8 cellular contexts compared by ENCODE assay signal in the genomic region with DNA sequence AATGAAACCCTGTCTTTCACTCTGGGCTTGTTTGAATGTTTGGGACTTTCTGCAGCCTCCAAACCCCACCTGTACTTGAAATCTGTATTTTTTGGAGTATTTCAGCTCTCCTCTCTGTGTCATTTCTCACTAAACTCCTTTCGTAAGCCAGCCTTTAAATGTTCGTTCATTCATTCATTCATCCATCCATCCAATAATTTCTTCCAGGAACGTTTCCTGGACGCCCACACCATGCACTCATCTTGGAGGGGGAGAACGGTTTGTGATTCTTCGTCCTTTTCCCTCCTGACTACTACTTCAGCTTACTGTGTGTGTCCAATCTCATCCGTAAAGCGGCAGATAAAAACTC. TPM values are rescaled to one million over a fixed set of nuclear protein-coding genes. Genes with fewer than 3 reads are reported as not detected.
DNase-seq lines count a peak whose midpoint lies in the region; ATAC-seq and TF ChIP-seq lines count a peak whose summit lies in the region.

No MANE protein-coding gene starts in this region.

- H3K9me3 Mint-ChIP-seq in MCF 10A (ENCODE audit: unreplicated experiment): no peaks in the 10 kb centered on the region
- H3K9me3 Mint-ChIP-seq in naive thymus-derived CD8-positive, alpha-beta T cell: no peaks in the 10 kb centered on the region

- no peak for ATAC-seq in naive thymus-derived CD8-positive, alpha-beta T cell
- ATAC-seq in HG03108 (IDR thresholded peaks at IDR 0.05; ENCODE audit: unreplicated experiment): no peak
- ATAC-seq in HG02938 (IDR thresholded peaks at IDR 0.05; ENCODE audit: unreplicated experiment): no peak

- peak overlapping the region; percentile 80 for H3K4me3 Mint-ChIP-seq in MCF 10A (ENCODE audit: unreplicated experiment)
- H3K4me3 Mint-ChIP-seq in naive thymus-derived CD8-positive, alpha-beta T cell: peak overlapping the region; percentile 58 to 96 (median 89)

- no peaks in the 10 kb centered on the region for H3K36me3 ChIP-seq in BJ (ENCODE audit: control insufficient read depth, insufficient read depth, low read length)

- in situ Hi-C loops in GM13976 (cut with MboI; ENCODE audit: low sequenced_read_pairs, unreplicated experiment): no loop called here

- CTCF ChIA-PET in BJ (lab: Yijun Ruan, JAX) (no interaction called here), MCF 10A (lab: Yijun Ruan, JAX) (interaction anchor here (4.0 kb wide), 1 partner anchor 46 kb away, joined by 25 read pairs; no protein-coding TSS in a partner anchor)

- no peak overlapping the region for H3K27ac Mint-ChIP-seq in MCF 10A (ENCODE audit: low read depth, unreplicated experiment)
- H3K27ac Mint-ChIP-seq in naive thymus-derived CD8-positive, alpha-beta T cell: peak overlapping the region in 8 of 10 donors; percentile 47 to 93 (median 60)

- peak overlapping the region; percentile 45 for H3K4me3 ChIP-seq in BJ (ENCODE audit: low read depth, low read length)
- peak overlapping the region; percentile 75 for H3K4me3 ChIP-seq in HFF-Myc (replicated peaks; ENCODE audit: low read depth, low read length)

- no TSS peak for BruUV-seq in MCF 10A (replicated peaks; lab: Mats Ljungman, UMichigan)

- TF ChIP-seq CTCF in BJ (IDR thresholded peaks at IDR 0.05; ENCODE audit: insufficient read depth, low read depth, low read length) (no peak), HFF-Myc (IDR thresholded peaks at IDR 0.05; ENCODE audit: low read depth, low read length, missing control alignments) (no peak), MCF 10A (IDR thresholded peaks at IDR 0.05; ENCODE audit: unreplicated experiment) (no peak), GM13976 (IDR thresholded peaks at IDR 0.05; ENCODE audit: borderline replicate concordance, control extremely low read depth, extremely low read depth, insufficient read depth, missing control alignments) (no peak)

- POLR2A ChIA-PET in BJ (lab: Charles Lee): no interaction called here
- POLR2A ChIA-PET in MCF 10A (lab: Yijun Ruan, JAX): interaction anchor here (1.8 to 2.2 kb wide), 2 partner anchors 10 to 17 kb away, joined by 4 to 13 read pairs; no protein-coding TSS in a partner anchor
- POLR2A ChIA-PET in naive thymus-derived CD8-positive, alpha-beta T cell (lab: Charles Lee): interaction anchor here (1.7 kb wide), 1 partner anchor 105 kb away, joined by 6 read pairs; no protein-coding TSS in a partner anchor

- intact Hi-C loops in MCF 10A (cut with micrococcal nuclease): no loop called here

- H3K27me3 Mint-ChIP-seq in MCF 10A (ENCODE audit: insufficient read depth, unreplicated experiment): no peaks in the 10 kb centered on the region
- H3K27me3 Mint-ChIP-seq in naive thymus-derived CD8-positive, alpha-beta T cell: peaks cover 0 to 4% (median 0%) of the 10 kb centered on the region in 5 donors

- H3K4me1 Mint-ChIP-seq in MCF 10A (ENCODE audit: insufficient read depth, unreplicated experiment): peaks cover 26% of the 10 kb centered on the region
- peaks cover 25 to 42% (median 36%) of the 10 kb centered on the region in 4 donors for H3K4me1 Mint-ChIP-seq in naive thymus-derived CD8-positive, alpha-beta T cell

- DNase-seq in BJ (ENCODE audit: low read depth): no peak
- DNase-seq in HFF-Myc (ENCODE audit: extremely low read depth, low read depth): no peak
- no peak for DNase-seq in MCF 10A (ENCODE audit: unreplicated experiment)
- no peak for DNase-seq in naive thymus-derived CD8-positive, alpha-beta T cell
- no peak for DNase-seq in GM13976 (ENCODE audit: low spot score)
- no peak for DNase-seq in DMS114 treated with DMSO at 0.1 percent for 48 hours (lab: John Stamatoyannopoulos, UW; ENCODE audit: unreplicated experiment)

- no peaks in the 10 kb centered on the region for H3K27me3 ChIP-seq in BJ (ENCODE audit: control insufficient read depth, insufficient read depth, low read length)

- H3K36me3 Mint-ChIP-seq in MCF 10A (ENCODE audit: insufficient read depth, unreplicated experiment): no peaks in the 10 kb centered on the region
- no peaks in the 10 kb centered on the region for H3K36me3 Mint-ChIP-seq in naive thymus-derived CD8-positive, alpha-beta T cell

RNA-seq across cellular contexts. Expression of a gene that starts 0.6 kb away (rescaled TPM):
- 2.5 and 4.5 TPM in 2 replicates for polyA plus RNA-seq in BJ (2011; rRNA removed)
- polyA minus RNA-seq in BJ (2011; rRNA and poly(A)+ RNA removed): 2.6 and 3.9 TPM in 2 replicates
- total RNA-seq in MCF 10A (2022): 3.1 and 3.3 TPM in 2 replicates
- 1 to 10 TPM; 7.5 TPM for total RNA-seq in naive thymus-derived CD8-positive, alpha-beta T cell
- 1 to 10 TPM; 1.0 to 1.8 (median 1.4) TPM for polyA plus RNA-seq in naive thymus-derived CD8-positive, alpha-beta T cell
